ENCODE assay signal across 1 cellular context in the genomic region with DNA sequence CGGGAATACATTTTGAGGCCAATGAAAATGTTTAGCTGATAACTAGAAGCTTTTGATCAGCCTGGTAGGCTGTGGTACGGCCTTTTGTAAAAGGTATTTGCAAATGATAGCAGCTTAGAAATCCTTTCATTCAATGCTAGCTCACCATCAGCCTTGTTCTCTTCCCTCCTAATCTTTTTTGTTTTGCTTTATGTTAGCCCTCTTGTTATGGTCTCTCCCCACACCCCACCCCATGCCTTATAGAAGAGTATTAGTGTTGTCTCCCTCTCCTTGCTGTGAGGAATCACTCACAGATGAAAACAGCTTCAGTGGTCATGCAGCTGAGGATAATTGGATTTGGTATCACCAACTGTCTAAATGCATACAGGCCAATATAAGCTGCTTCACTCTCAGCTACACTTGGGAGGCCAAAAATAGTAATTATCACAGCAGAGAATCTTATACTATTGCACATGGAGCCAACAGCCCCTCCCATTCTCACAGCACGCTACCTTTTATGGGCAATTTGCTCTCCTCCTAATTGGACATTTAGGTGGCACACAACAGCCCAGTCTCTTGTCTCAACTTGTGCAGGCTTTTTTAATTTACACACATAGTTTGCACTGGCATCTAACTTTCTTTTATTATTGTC.
A peak's percentile ranks its signal among the peaks of the same experiment; 100 is the strongest.
TF ChIP-seq lines count a peak whose summit lies in the region.

No MANE protein-coding gene starts in this region.

TF ChIP-seq in neural cell, 6 proteins besides CTCF, POLR2A, EP300 and RAD21:
- TF ChIP-seq EZH2 (IDR thresholded peaks at IDR 0.05; ENCODE audit: borderline replicate concordance, insufficient read depth, low read length, poor library complexity, severe bottlenecking) (no peak), POLR2AphosphoS5 (IDR thresholded peaks at IDR 0.05) (peak; percentile 47)
